8 cellular contexts compared by ENCODE assay signal in the genomic region with DNA sequence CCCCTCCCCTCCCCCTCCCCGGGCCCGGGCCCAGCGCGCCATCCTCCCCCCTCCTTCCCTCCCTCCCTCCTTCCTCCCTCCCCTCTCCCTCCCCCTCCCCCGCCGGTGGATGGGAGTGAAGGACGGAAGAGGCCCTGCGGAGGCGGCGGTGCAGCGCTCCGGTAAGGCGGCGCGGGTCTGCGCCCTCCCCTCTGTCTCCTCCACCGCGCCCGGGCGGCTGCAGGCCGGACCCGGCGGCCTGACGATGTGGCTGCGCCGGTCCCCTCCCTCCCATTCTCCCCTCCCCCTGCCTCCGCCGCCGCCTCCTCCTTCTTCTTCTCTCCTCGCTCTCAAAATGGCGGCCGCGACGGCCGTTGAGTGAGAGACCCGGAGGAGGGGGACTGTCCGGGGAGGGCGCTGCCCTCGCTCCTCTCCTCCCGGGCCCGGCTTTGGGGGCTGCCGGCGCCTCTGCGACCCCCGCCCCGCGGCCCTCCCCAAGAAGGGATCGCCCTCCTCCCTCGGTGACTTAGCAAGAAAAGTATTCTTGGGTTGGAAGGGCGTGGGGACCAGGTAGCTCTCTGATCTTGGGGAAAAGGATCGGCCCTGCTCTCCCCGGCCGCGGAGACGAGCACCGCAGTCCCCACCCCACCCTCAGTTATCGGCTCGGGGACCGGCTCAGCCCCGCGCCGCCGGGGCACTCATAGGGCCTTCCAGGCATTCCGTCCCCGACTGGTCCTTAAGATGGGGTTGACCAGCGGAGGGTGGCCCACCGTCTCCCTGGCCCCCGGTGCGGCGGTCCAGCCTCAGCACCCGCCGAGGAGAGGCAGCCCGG. TPM values are rescaled to one million over a fixed set of nuclear protein-coding genes. Genes with fewer than 3 reads are reported as not detected.
DNase-seq lines count a peak whose midpoint lies in the region; ATAC-seq and TF ChIP-seq lines count a peak whose summit lies in the region.

No MANE protein-coding gene starts in this region.

- no peaks in the 10 kb centered on the region for H3K9me3 Mint-ChIP-seq in CD14-positive monocyte
- H3K9me3 Mint-ChIP-seq in activated T-cell treated with anti-CD3 and anti-CD28 coated beads, Interleukin-2, amount 50 U/mL, for 24 hours = no peaks in the 10 kb centered on the region

- H3K79me2 ChIP-seq in OCI-LY7 (ENCODE audit: insufficient read depth, low read depth, low read length) = peaks cover 52% of the 10 kb centered on the region

- 1% methylated on average over 39 to 70 of the region's 73 CpGs for WGBS in esophagus, 2 donors

- peaks cover 0 to 2% of the 10 kb centered on the region in 2 donors for H3K36me3 Mint-ChIP-seq in CD14-positive monocyte
- H3K36me3 Mint-ChIP-seq in activated T-cell treated with anti-CD3 and anti-CD28 coated beads, Interleukin-2, amount 50 U/mL, for 24 hours (ENCODE audit: low read depth) = peaks cover 30% of the 10 kb centered on the region

- intact Hi-C loops in CD14-positive monocyte (cut with micrococcal nuclease) (loop anchor here in 1 of 2 donors (2.0 to 5.0 kb wide), 2 partner anchors 81 to 82 kb away; a partner anchor contains a TSS), OCI-LY7 (cut with micrococcal nuclease; ENCODE audit: unreplicated experiment) (loop anchor here (2.0 to 5.0 kb wide), 4 partner anchors 81 to 408 kb away; a partner anchor contains a TSS)

- H3K27ac Mint-ChIP-seq in CD14-positive monocyte = peak overlapping the region; percentile 84 to 98 (median 96)
- peak overlapping the region; percentile 97 for H3K27ac Mint-ChIP-seq in activated T-cell treated with anti-CD3 and anti-CD28 coated beads, Interleukin-2, amount 50 U/mL, for 24 hours

- H3K4me3 Mint-ChIP-seq in CD14-positive monocyte = peak overlapping the region; percentile 91 to 94
- peak overlapping the region; percentile 86 for H3K4me3 Mint-ChIP-seq in activated T-cell treated with anti-CD3 and anti-CD28 coated beads, Interleukin-2, amount 50 U/mL, for 24 hours

- H3K9ac ChIP-seq in muscle layer of colon (ENCODE audit: low read length) = peak overlapping the region; percentile 68

- H3K4me3 ChIP-seq in OCI-LY7 (ENCODE audit: low read depth, low read length, poor library complexity, severe bottlenecking) (peak overlapping the region; percentile 91), esophagus (ENCODE audit: low read depth in 1 of 2, low read length in 2 of 2) (peak overlapping the region; percentile 83 to 91), muscle layer of colon (ENCODE audit: low read depth in 1 of 2, low read length in 2 of 2) (peak overlapping the region; percentile 71 to 90)

- ATAC-seq in GM19395 (IDR thresholded peaks at IDR 0.05; ENCODE audit: unreplicated experiment) (peak; percentile 51), HG03558 (IDR thresholded peaks at IDR 0.05; ENCODE audit: extremely low read depth, unreplicated experiment) (peak; percentile 10)

- DNase-seq in CD14-positive monocyte (ENCODE audit: low spot score) (peak; percentile 82), OCI-LY7 (ENCODE audit: low spot score) (peak; percentile 81)
- peak; percentile 90 for DNase-seq in activated T-cell treated with anti-CD3 and anti-CD28 coated beads, Interleukin-2, amount 50 U/mL, for 24 hours
- peak; percentile 65 for DNase-seq in stimulated activated CD8-positive, alpha-beta memory T cell treated with anti-CD3 and anti-CD28 coated beads, Interleukin-7, amount 100 ng/mL, for 24 hours (ENCODE audit: low read depth)

- H4K20me1 ChIP-seq in OCI-LY7 (ENCODE audit: insufficient read depth, low read length) = peaks cover 31% of the 10 kb centered on the region

- H3K4me1 Mint-ChIP-seq in CD14-positive monocyte = peaks cover 43% of the 10 kb centered on the region
- H3K4me1 Mint-ChIP-seq in activated T-cell treated with anti-CD3 and anti-CD28 coated beads, Interleukin-2, amount 50 U/mL, for 24 hours (ENCODE audit: low read depth) = peaks cover 36% of the 10 kb centered on the region

- peak overlapping the region; percentile 89 for H3K4me2 ChIP-seq in OCI-LY7 (ENCODE audit: low read length)

- peaks cover 25% of the 10 kb centered on the region for H3K36me3 ChIP-seq in OCI-LY7 (ENCODE audit: insufficient read depth, low read length)
- H3K36me3 ChIP-seq in esophagus (ENCODE audit: control insufficient read depth in 2 of 2, insufficient read depth in 2 of 2, low read length in 1 of 2) = no peaks in the 10 kb centered on the region
- H3K36me3 ChIP-seq in muscle layer of colon (ENCODE audit: insufficient read depth, low read length) = no peaks in the 10 kb centered on the region

- H3K4me1 ChIP-seq in OCI-LY7 (ENCODE audit: insufficient read depth, low read length, poor library complexity, severe bottlenecking) (peaks cover 31% of the 10 kb centered on the region), esophagus (ENCODE audit: control insufficient read depth in 2 of 2, insufficient read depth in 2 of 2, low read length in 1 of 2) (no peaks in the 10 kb centered on the region), muscle layer of colon (ENCODE audit: insufficient read depth, low read length) (peaks cover 32% of the 10 kb centered on the region)

- H3K9me2 ChIP-seq in OCI-LY7 (ENCODE audit: insufficient read depth, low read length) = no peaks in the 10 kb centered on the region

- CTCF ChIA-PET in OCI-LY7 (lab: Charles Lee; ENCODE audit: unreplicated experiment) = no interaction called here

- H3K27me3 ChIP-seq in esophagus (ENCODE audit: control insufficient read depth in 1 of 2, insufficient read depth in 2 of 2, low read length in 2 of 2) (no peaks in the 10 kb centered on the region), muscle layer of colon (ENCODE audit: control insufficient read depth in 1 of 2, insufficient read depth in 2 of 2, low read length in 2 of 2) (no peaks in the 10 kb centered on the region)

- TF ChIP-seq CTCF in CD14-positive monocyte (IDR thresholded peaks at IDR 0.05) (no peak), OCI-LY7 (conservative IDR thresholded peaks at IDR 0.05; ENCODE audit: low read length) (no peak)

- H3K27me3 Mint-ChIP-seq in CD14-positive monocyte (ENCODE audit: low read depth in 3 of 3) = peaks cover 0 to 4% (median 2%) of the 10 kb centered on the region in 3 donors
- no peaks in the 10 kb centered on the region for H3K27me3 Mint-ChIP-seq in activated T-cell treated with anti-CD3 and anti-CD28 coated beads, Interleukin-2, amount 50 U/mL, for 24 hours

- peak overlapping the region; percentile 23; the same call in 1 of the 2 replicates for H2AFZ ChIP-seq in OCI-LY7 (ENCODE audit: low read length)

- peaks cover 1% of the 10 kb centered on the region; the same call in 1 of the 2 replicates for H3K9me3 ChIP-seq in OCI-LY7 (ENCODE audit: low read length)
- H3K9me3 ChIP-seq in esophagus (ENCODE audit: control insufficient read depth in 2 of 2, insufficient read depth in 1 of 2, low read depth in 1 of 2, low read length in 1 of 2) = no peaks in the 10 kb centered on the region
- no peaks in the 10 kb centered on the region for H3K9me3 ChIP-seq in muscle layer of colon (ENCODE audit: low read length)

- no TSS peak for BruUV-seq in OCI-LY7 (replicated peaks; lab: Mats Ljungman, UMichigan)

- POLR2A ChIA-PET in OCI-LY7 (lab: Charles Lee) = interaction anchor here (0.6 kb wide), 1 partner anchor 1805 kb away, joined by 3 read pairs; no protein-coding TSS in a partner anchor

- peak overlapping the region; percentile 80 for H3K27ac ChIP-seq in OCI-LY7 (ENCODE audit: low read depth, low read length, poor library complexity, severe bottlenecking)
- H3K27ac ChIP-seq in esophagus (ENCODE audit: low read depth in 2 of 2, low read length in 1 of 2) = peak overlapping the region; percentile 99 to 100
- H3K27ac ChIP-seq in muscle layer of colon (ENCODE audit: low read depth, low read length) = peak overlapping the region; percentile 94

RNA-seq across cellular contexts. Expression of a gene that starts 0.6 kb away (rescaled TPM):
- polyA plus RNA-seq in CD14-positive monocyte (10 to 100 TPM in 1 of 2 donors, 1 to 10 TPM in 1; 9.1 to 17.1 TPM), esophagus (10 to 100 TPM; 36.6 to 40.7 TPM)
- 51.1 and 61.3 TPM in 2 replicates for total RNA-seq in OCI-LY7 (2014; rRNA removed; shearing (Covaris generic))
- 127 and 138 TPM in 2 replicates for total RNA-seq in OCI-LY7 (2022)

Comparison
In these comparisons a context has a peak if more than half of its experiments do, and no peak if none do; other contexts are left out.
1. Peak in every context shown above with its lines: DNase-seq, ATAC-seq, H3K4me3 ChIP-seq and H3K27ac ChIP-seq.